8 cellular contexts compared by ENCODE assay signal in the genomic region with DNA sequence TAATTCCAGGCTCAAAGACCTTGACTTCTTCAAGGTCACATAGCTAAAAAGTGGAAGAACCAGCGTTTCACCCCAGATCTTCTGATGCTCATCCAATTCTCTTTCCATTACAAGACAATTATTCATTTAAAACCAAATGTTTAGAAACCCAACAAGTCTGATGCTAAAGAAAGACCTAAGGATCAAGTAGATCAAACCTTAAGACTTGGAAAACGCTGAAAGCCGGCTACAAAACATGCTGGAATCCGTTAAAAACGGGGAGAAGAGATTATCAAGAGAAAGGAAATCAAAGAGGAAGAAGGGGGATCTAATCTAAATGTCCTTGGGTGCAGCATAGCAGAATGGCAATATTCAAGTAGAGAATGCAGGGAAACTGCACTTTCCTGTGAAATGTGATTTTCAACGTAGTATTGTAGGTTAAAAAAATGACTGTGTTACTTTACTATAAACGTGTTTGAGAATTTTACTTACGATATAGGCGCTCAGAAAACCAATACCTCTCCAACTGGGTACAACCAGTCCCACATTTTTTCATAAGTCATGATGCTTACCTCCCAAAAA. TPM values are rescaled to one million over a fixed set of nuclear protein-coding genes. Genes with fewer than 3 reads are reported as not detected.
DNase-seq lines count a peak whose midpoint lies in the region; ATAC-seq, FAIRE-seq and TF ChIP-seq lines count a peak whose summit lies in the region.

No MANE protein-coding gene starts in this region.

- peaks cover 7 to 17% of the 10 kb centered on the region in 2 donors for H3K4me1 ChIP-seq in muscle layer of duodenum (ENCODE audit: control insufficient read depth in 1 of 2, insufficient read depth in 2 of 2, low read length in 2 of 2)

- TF ChIP-seq CTCF in 22Rv1 (IDR thresholded peaks at IDR 0.05), result no peak
- no peak for TF ChIP-seq CTCF in HFF-Myc (IDR thresholded peaks at IDR 0.05; ENCODE audit: low read depth, low read length, missing control alignments)
- no peak for TF ChIP-seq CTCF in bronchial epithelial cell (IDR thresholded peaks at IDR 0.05; ENCODE audit: insufficient read depth, low read length, severe bottlenecking)

- peak overlapping the region; percentile 87 for H3K27ac ChIP-seq in 22Rv1
- peak overlapping the region; percentile 67 for H3K27ac ChIP-seq in muscle layer of duodenum (ENCODE audit: low read length)

- DNase-seq in HFF-Myc (ENCODE audit: extremely low read depth, low read depth) (no peak), bronchial epithelial cell (ENCODE audit: low read depth) (no peak), NCI-H526 (lab: John Stamatoyannopoulos, UW) (no peak), NCI-H526 treated with DMSO at 0.1 percent for 48 hours (lab: John Stamatoyannopoulos, UW) (no peak), NCI-H2029 (lab: John Stamatoyannopoulos, UW) (no peak)

- H3K4me3 ChIP-seq in HFF-Myc (replicated peaks; ENCODE audit: low read depth, low read length) (peak overlapping the region; percentile 54), bronchial epithelial cell (ENCODE audit: low read depth, low read length) (peak overlapping the region; percentile 66), muscle layer of duodenum (ENCODE audit: low read depth in 1 of 2, low read length in 2 of 2) (peak overlapping the region; percentile 82 to 90)

- no peak for ATAC-seq in GM18868 (IDR thresholded peaks at IDR 0.05; ENCODE audit: unreplicated experiment)

- H3K36me3 ChIP-seq in bronchial epithelial cell (ENCODE audit: control insufficient read depth, insufficient read depth, low read length), result peaks cover 1% of the 10 kb centered on the region
- H3K36me3 ChIP-seq in muscle layer of duodenum (ENCODE audit: control insufficient read depth in 1 of 2, insufficient read depth in 2 of 2, low read length in 2 of 2), result no peaks in the 10 kb centered on the region

- H3K9me3 ChIP-seq in muscle layer of duodenum (ENCODE audit: control insufficient read depth in 1 of 2, low read length in 2 of 2), result no peaks in the 10 kb centered on the region

- no peak for FAIRE-seq in bronchial epithelial cell (lab: Jason Lieb, UNC)

- no peaks in the 10 kb centered on the region for H3K27me3 ChIP-seq in bronchial epithelial cell (ENCODE audit: control insufficient read depth, insufficient read depth, low read length)
- no peaks in the 10 kb centered on the region for H3K27me3 ChIP-seq in muscle layer of duodenum (ENCODE audit: low read depth, low read length)

RNA-seq across cellular contexts. Expression of gene PPP1R13B, which starts 1.3 kb away (rescaled TPM):
- 4.2 and 7.3 TPM in 2 replicates for total RNA-seq in bronchial epithelial cell
